28 cellular contexts compared by ENCODE assay signal in genomic region chr19:58479736-58480480, GRCh38.
"Had no signal": no experiment of that assay in that cellular context is flagged by ENCODE, and none has a peak within 500 bp of the region (broad histone marks: within the 10 kb centered on the region; RNA-seq: fewer than 3 reads in every experiment).

No MANE protein-coding gene starts in this region.

- H2AFZ ChIP-seq: hepatocyte had no signal

- H3K4me3 ChIP-seq: colonic mucosa, gastroesophageal sphincter, heart left ventricle, hepatocyte, lung, prostate gland, right atrium auricular region, smooth muscle cell, stomach, thyroid gland had no signal

- H3K4me3 Mint-ChIP-seq: dendritic cell treated with granulocyte-macrophage colony-stimulating factor and Interleukin-4, amounts not matched to agents 40 ng/mL and 50 ng/mL, for 4 days; endodermal cell; memory B cell; natural killer cell had no signal

- H3K27ac ChIP-seq: colonic mucosa, epithelial cell of prostate, foreskin keratinocyte, gastroesophageal sphincter, heart left ventricle, hepatocyte, prostate gland, right atrium auricular region, stomach, thyroid gland had no signal

- H3K27me3 Mint-ChIP-seq: dendritic cell treated with granulocyte-macrophage colony-stimulating factor and Interleukin-4, amounts not matched to agents 40 ng/mL and 50 ng/mL, for 4 days; memory B cell had no signal

- DNase-seq: colonic mucosa; effector CD8-positive, alpha-beta T cell; endodermal cell; foreskin keratinocyte; heart left ventricle; islet precursor cell; natural killer cell; stimulated activated CD4-positive, alpha-beta T cell treated with anti-CD3 and anti-CD28 coated beads, Interleukin-12 subunit alpha, Interleukin-12 subunit beta, amount 100 ng/mL, for 4 hours; stimulated activated CD4-positive, alpha-beta T cell treated with anti-CD3 and anti-CD28 coated beads, Interleukin-1b, Interleukin-23, amount 100 ng/mL, for 48 hours; stimulated activated CD4-positive, alpha-beta T cell treated with anti-CD3 and anti-CD28 coated beads, Interleukin-4, amount 100 ng/mL, for 1 hour; stimulated activated CD8-positive, alpha-beta memory T cell treated with anti-CD3 and anti-CD28 coated beads, Interleukin-4, amount 100 ng/mL, for 48 hours; stimulated activated naive CD4-positive, alpha-beta T cell; stomach; thyroid gland; trophoblast cell had no signal

- ATAC-seq: esophagus mucosa, foreskin keratinocyte, gastroesophageal sphincter, heart left ventricle, left lobe of liver, natural killer cell, sciatic nerve had no signal

- H3K27me3 ChIP-seq: colonic mucosa, foreskin keratinocyte, gastroesophageal sphincter, heart left ventricle, hepatocyte, right atrium auricular region, stomach, thyroid gland had no signal

- H3K9me3 ChIP-seq: colonic mucosa, gastroesophageal sphincter, heart left ventricle, prostate gland, right atrium auricular region, stomach, thyroid gland had no signal

- H3K4me2 ChIP-seq: hepatocyte, smooth muscle cell had no signal

- H3K36me3 ChIP-seq: colonic mucosa, prostate gland, right atrium auricular region had no signal

- H3K36me3 Mint-ChIP-seq: natural killer cell had no signal

- H3K4me1 ChIP-seq: foreskin keratinocyte had no signal

- H3K9me3 Mint-ChIP-seq: dendritic cell treated with granulocyte-macrophage colony-stimulating factor and Interleukin-4, amounts not matched to agents 40 ng/mL and 50 ng/mL, for 4 days; endodermal cell; memory B cell; natural killer cell; neural crest cell had no signal

- H3K27ac Mint-ChIP-seq: dendritic cell treated with granulocyte-macrophage colony-stimulating factor and Interleukin-4, amounts not matched to agents 40 ng/mL and 50 ng/mL, for 4 days; endodermal cell; memory B cell; natural killer cell had no signal
